8 cellular contexts compared by ENCODE assay signal in the genomic region with DNA sequence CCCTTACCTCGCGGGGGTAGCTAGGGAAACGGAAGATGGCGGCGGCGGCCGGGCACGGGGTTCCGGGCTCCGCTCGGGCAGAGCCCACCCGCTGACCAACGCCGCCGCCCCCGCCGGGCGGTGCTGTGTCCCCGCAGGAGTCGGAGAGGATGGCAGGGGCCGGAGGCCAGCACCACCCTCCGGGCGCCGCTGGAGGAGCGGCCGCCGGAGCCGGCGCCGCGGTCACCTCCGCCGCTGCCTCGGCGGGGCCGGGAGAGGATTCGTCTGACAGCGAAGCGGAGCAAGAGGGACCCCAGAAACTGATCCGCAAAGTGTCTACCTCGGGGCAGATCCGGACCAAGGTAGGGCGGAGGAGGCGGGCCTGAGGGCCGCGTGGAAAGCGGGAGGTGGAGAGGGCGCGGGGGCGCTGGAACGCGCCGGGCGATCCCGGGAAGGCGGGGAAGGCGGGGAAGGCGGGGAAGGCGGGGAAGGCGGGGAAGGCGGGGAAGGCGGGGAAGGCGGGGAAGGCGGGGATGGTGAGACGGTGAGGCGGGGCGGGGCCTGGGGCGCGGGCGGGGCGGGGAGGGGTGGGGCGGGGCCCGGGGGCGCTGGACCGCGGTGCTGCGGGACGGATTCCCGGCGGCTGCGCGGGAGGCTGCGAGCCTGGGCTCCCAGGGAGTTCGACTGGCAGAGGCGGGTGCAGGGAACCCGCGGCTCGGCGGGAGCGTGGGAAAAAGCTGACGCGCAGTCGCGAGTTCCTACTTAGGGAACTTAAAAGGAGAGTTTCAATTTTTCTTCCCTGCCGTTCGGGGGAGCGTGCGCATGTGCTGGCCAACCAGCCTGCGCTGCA. TPM values are rescaled to one million over a fixed set of nuclear protein-coding genes. Genes with fewer than 3 reads are reported as not detected.
DNase-seq lines count a peak whose midpoint lies in the region; ATAC-seq, FAIRE-seq and TF ChIP-seq lines count a peak whose summit lies in the region.

A gene with protein sequence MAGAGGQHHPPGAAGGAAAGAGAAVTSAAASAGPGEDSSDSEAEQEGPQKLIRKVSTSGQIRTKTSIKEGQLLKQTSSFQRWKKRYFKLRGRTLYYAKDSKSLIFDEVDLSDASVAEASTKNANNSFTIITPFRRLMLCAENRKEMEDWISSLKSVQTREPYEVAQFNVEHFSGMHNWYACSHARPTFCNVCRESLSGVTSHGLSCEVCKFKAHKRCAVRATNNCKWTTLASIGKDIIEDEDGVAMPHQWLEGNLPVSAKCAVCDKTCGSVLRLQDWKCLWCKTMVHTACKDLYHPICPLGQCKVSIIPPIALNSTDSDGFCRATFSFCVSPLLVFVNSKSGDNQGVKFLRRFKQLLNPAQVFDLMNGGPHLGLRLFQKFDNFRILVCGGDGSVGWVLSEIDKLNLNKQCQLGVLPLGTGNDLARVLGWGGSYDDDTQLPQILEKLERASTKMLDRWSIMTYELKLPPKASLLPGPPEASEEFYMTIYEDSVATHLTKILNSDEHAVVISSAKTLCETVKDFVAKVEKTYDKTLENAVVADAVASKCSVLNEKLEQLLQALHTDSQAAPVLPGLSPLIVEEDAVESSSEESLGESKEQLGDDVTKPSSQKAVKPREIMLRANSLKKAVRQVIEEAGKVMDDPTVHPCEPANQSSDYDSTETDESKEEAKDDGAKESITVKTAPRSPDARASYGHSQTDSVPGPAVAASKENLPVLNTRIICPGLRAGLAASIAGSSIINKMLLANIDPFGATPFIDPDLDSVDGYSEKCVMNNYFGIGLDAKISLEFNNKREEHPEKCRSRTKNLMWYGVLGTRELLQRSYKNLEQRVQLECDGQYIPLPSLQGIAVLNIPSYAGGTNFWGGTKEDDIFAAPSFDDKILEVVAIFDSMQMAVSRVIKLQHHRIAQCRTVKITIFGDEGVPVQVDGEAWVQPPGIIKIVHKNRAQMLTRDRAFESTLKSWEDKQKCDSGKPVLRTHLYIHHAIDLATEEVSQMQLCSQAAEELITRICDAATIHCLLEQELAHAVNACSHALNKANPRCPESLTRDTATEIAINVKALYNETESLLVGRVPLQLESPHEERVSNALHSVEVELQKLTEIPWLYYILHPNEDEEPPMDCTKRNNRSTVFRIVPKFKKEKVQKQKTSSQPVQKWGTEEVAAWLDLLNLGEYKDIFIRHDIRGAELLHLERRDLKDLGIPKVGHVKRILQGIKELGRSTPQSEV (plus strand): TSS at position 24 of the 829 bp plus-strand sequence. CDS start 126 bp downstream, at position 150.

- peak within 1 kb of the TSS; percentile 99 for H2AFZ ChIP-seq in DND-41 (ENCODE audit: low read depth, low read length)

- ATAC-seq in DND-41 (ENCODE audit: insufficient read depth, low read depth) (peak; percentile 67), GM21619 (IDR thresholded peaks at IDR 0.05; ENCODE audit: unreplicated experiment) (peak; percentile 38), Right ventricle myocardium superior (ENCODE audit: poor library complexity) (peak; percentile 90)
- ATAC-seq in activated naive CD8-positive, alpha-beta T cell treated with anti-CD3 and anti-CD28 coated beads, Interleukin-2, amount 50 U/mL, for 24 hours = peak; percentile 65

- H4K20me1 ChIP-seq in DND-41 (ENCODE audit: insufficient read depth, low read length) = 0 out of 2 replicates have a peak, but pooled peaks cover 4% of the 10 kb centered on the region

- no peaks in the 10 kb centered on the region for H3K36me3 ChIP-seq in DND-41 (ENCODE audit: insufficient read depth, low read length)
- no peaks in the 10 kb centered on the region for H3K36me3 ChIP-seq in ovary

- H3K4me3 Mint-ChIP-seq in activated naive CD8-positive, alpha-beta T cell treated with anti-CD3 and anti-CD28 coated beads, Interleukin-2, amount 50 U/mL, for 24 hours = peak within 1 kb of the TSS; percentile 83

- no peak for FAIRE-seq in urothelium cell line (lab: Jason Lieb, UNC)

- intact Hi-C loops in Right ventricle myocardium superior (cut with DNase I) (no loop called here), ovary (cut with DNase I) (loop anchor here in 2 of 4 donors (10.0 kb wide), 2 partner anchors 84 to 354 kb away; a partner anchor contains a TSS)

- peaks cover 14% of the 10 kb centered on the region for H3K27me3 ChIP-seq in DND-41 (ENCODE audit: insufficient read depth, low read length, poor library complexity)
- H3K27me3 ChIP-seq in ovary = no peaks in the 10 kb centered on the region

- H3K27ac Mint-ChIP-seq in activated naive CD8-positive, alpha-beta T cell treated with anti-CD3 and anti-CD28 coated beads, Interleukin-2, amount 50 U/mL, for 24 hours = peak within 1 kb of the TSS; percentile 79

- peak within 1 kb of the TSS; percentile 100 for H3K4me2 ChIP-seq in DND-41 (ENCODE audit: insufficient read depth, low read length)

- DNase-seq in DND-41 (peak; percentile 69), SKM-1 treated with dmso at 0.1 percent for 144 hours (lab: John Stamatoyannopoulos, UW; ENCODE audit: unreplicated experiment) (peak; percentile 75), Right ventricle myocardium superior (peak; percentile 87), ovary (peak; percentile 83 to 89 (median 87)), urothelium cell line (ENCODE audit: low spot score) (peak; percentile 80)
- DNase-seq in Jurkat, Clone E6-1 (ENCODE audit: low read depth, low spot score) = no peak
- DNase-seq in activated naive CD8-positive, alpha-beta T cell treated with anti-CD3 and anti-CD28 coated beads, Interleukin-2, amount 50 U/mL, for 24 hours = peak; percentile 72

- H3K9ac ChIP-seq in DND-41 (ENCODE audit: low read depth, low read length) = peak within 1 kb of the TSS; percentile 74

- H3K27ac ChIP-seq in DND-41 (ENCODE audit: low read length) = peak within 1 kb of the TSS; percentile 73
- H3K27ac ChIP-seq in ovary = peak within 1 kb of the TSS; percentile 72 to 93

- no peak for TF ChIP-seq POLR2A in ovary (IDR thresholded peaks at IDR 0.05)

- peak; percentile 2 for TF ChIP-seq CTCF in DND-41 (IDR thresholded peaks at IDR 0.05; ENCODE audit: borderline replicate concordance, extremely low read depth, low read length, poor library complexity, severe bottlenecking)
- TF ChIP-seq CTCF in ovary (IDR thresholded peaks at IDR 0.05) = peak in 2 of 3 donors; percentile 10 to 17

- H3K9me3 Mint-ChIP-seq in activated naive CD8-positive, alpha-beta T cell treated with anti-CD3 and anti-CD28 coated beads, Interleukin-2, amount 50 U/mL, for 24 hours = no peaks in the 10 kb centered on the region

- H3K9me3 ChIP-seq in DND-41 (ENCODE audit: insufficient read depth, low read length, severe bottlenecking) = no peaks in the 10 kb centered on the region
- H3K9me3 ChIP-seq in ovary = no peaks in the 10 kb centered on the region

- peaks cover 11% of the 10 kb centered on the region for H3K27me3 Mint-ChIP-seq in activated naive CD8-positive, alpha-beta T cell treated with anti-CD3 and anti-CD28 coated beads, Interleukin-2, amount 50 U/mL, for 24 hours

- H3K4me1 ChIP-seq in DND-41 (ENCODE audit: insufficient read depth, low read length) = peaks cover 29% of the 10 kb centered on the region
- H3K4me1 ChIP-seq in ovary (ENCODE audit: insufficient read depth) = no peaks in the 10 kb centered on the region

- WGBS in ovary, 3 donors = 0 to 1% (median 1%) methylated on average over 52 to 95 of the region's 99 CpGs

- 0 out of 2 replicates have a peak, but pooled peaks cover 3% of the 10 kb centered on the region for H3K79me2 ChIP-seq in DND-41 (ENCODE audit: insufficient read depth, low read length)

- H3K4me3 ChIP-seq in DND-41 (ENCODE audit: low read depth in 1 of 2, low read length in 2 of 2) (peak within 1 kb of the TSS; percentile 67 to 99), ovary (peak within 1 kb of the TSS; percentile 78)
- peak within 1 kb of the TSS; percentile 73 for H3K4me3 ChIP-seq in Jurkat, Clone E6-1 (ENCODE audit: low read length)

- peaks cover 13% of the 10 kb centered on the region for H3K36me3 Mint-ChIP-seq in activated naive CD8-positive, alpha-beta T cell treated with anti-CD3 and anti-CD28 coated beads, Interleukin-2, amount 50 U/mL, for 24 hours (ENCODE audit: low read depth)

- no peak for TF ChIP-seq EP300 in ovary (IDR thresholded peaks at IDR 0.05)

- H3K4me1 Mint-ChIP-seq in activated naive CD8-positive, alpha-beta T cell treated with anti-CD3 and anti-CD28 coated beads, Interleukin-2, amount 50 U/mL, for 24 hours = peaks cover 28% of the 10 kb centered on the region

RNA-seq across cellular contexts. Expression of the gene that starts here (rescaled TPM):
- polyA plus RNA-seq in Jurkat, Clone E6-1 (2012; ENCODE audit: insufficient read depth, insufficient read length) = 3.7 TPM
- 4.2 TPM for total RNA-seq in Right ventricle myocardium superior
- 10 to 100 TPM in 4 of 7 donors, 1 to 10 TPM in 3; 8.6 to 14.1 (median 11.5) TPM for total RNA-seq in ovary
- polyA plus RNA-seq in ovary = 1 to 10 TPM; 2.1 to 3.8 TPM

Comparison
In these comparisons a context has a peak if more than half of its experiments do, and no peak if none do; other contexts are left out.
1. ATAC-seq: peak in every context shown above with its lines; median percentile 90 in Right ventricle myocardium superior; 67 in DND-41; 65 in activated naive CD8-positive, alpha-beta T cell treated with anti-CD3 and anti-CD28 coated beads, Interleukin-2, amount 50 U/mL, for 24 hours; 38 in GM21619.